8 cellular contexts compared by ENCODE assay signal in the genomic region with DNA sequence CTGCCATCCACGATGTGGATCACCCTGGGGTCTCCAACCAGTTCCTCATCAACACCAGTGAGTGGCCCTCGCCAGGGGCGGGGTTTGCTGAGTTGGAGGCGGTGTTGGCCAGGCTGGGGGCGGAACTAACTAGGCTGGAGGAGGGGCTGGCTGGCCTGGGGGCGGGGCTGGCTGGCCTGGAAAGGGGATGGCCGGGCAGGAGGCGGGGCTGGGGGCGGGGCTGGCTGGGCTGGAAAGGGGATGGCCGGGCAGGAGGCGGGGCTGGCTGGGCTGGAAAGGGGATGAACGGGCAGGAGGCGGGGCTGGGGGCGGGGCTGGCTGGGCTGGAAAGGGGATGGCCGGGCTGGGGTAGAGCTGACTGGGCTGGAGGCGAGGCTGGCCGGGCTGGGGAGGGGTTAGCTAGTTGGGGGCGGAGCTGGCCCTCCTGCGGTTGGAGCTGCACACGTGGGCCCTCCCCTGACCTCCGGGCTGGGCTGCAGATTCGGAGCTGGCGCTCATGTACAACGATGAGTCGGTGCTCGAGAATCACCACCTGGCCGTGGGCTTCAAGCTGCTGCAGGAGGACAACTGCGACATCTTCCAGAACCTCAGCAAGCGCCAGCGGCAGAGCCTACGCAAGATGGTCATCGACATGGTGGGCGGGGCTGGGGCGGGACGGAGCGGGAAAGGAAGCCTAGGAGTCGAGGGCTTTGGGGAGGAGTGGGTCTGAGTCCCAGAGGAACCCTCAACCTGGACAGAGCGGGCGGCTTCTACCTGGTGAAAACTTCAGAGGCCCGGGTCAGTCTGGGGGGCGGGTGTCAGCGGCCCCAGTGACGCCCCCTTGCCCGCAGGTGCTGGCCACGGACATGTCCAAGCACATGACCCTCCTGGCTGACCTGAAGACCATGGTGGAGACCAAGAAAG. TPM values are rescaled to one million over a fixed set of nuclear protein-coding genes. Genes with fewer than 3 reads are reported as not detected.
DNase-seq lines count a peak whose midpoint lies in the region; ATAC-seq, FAIRE-seq and TF ChIP-seq lines count a peak whose summit lies in the region.

No MANE protein-coding gene starts in this region.

- peak; percentile 75 for ATAC-seq in GM18505 (IDR thresholded peaks at IDR 0.05; ENCODE audit: unreplicated experiment)
- peak; percentile 65 for ATAC-seq in HG02970 (IDR thresholded peaks at IDR 0.05; ENCODE audit: low FRiP score, unreplicated experiment)

- H4K91ac ChIP-seq in H1 (replicated peaks; ENCODE audit: insufficient read length, low read length) (no peak overlapping the region), mesenchymal stem cell (ENCODE audit: low read length) (no peak overlapping the region)

- no peak for TF ChIP-seq CTCF in H1 (IDR thresholded peaks at IDR 0.05; ENCODE audit: control extremely low read depth in 1 of 3, insufficient read depth in 1 of 3, low read depth in 1 of 3, low read length in 3 of 3)

- TF ChIP-seq POLR2A in GM18505 (IDR thresholded peaks at IDR 0.05; ENCODE audit: borderline replicate concordance, extremely low read depth, insufficient read depth, insufficient read length): no peak
- TF ChIP-seq POLR2A in H1 (IDR thresholded peaks at IDR 0.05; ENCODE audit: control extremely low read depth in 1 of 2, low read depth in 2 of 2, low read length in 2 of 2): peak in 1 of 2 experiments; percentile 53; a peak in 1 of 3 replicates

- H3K56ac ChIP-seq in H1 (replicated peaks; ENCODE audit: insufficient read length, low read depth, low read length): no peak overlapping the region

- peak overlapping the region; percentile 99 for H2AFZ ChIP-seq in H1 (ENCODE audit: low read length)
- peak overlapping the region; percentile 81 for H2AFZ ChIP-seq in mesenchymal stem cell (ENCODE audit: low read depth, low read length)

- no peak overlapping the region for H2AK5ac ChIP-seq in H1 (ENCODE audit: low read depth, low read length)
- no peak overlapping the region for H2AK5ac ChIP-seq in mesenchymal stem cell (ENCODE audit: low read length, severe bottlenecking)

- H3K23ac ChIP-seq in H1 (ENCODE audit: insufficient read length): no peak overlapping the region
- no peak overlapping the region for H3K23ac ChIP-seq in mesenchymal stem cell (ENCODE audit: low read length in 2 of 2)

- POLR2A ChIA-PET in H1 (lab: Charles Lee; ENCODE audit: partially characterized antibody): interaction anchor here (0.6 to 1.0 kb wide), 2 partner anchors 18 to 91 kb away, joined by 3 read pairs; no protein-coding TSS in a partner anchor

- H2BK15ac ChIP-seq in H1 (ENCODE audit: low read length): peak overlapping the region; percentile 100
- H2BK15ac ChIP-seq in mesenchymal stem cell (ENCODE audit: low read depth, poor library complexity, severe bottlenecking): no peak overlapping the region

- no peaks in the 10 kb centered on the region; a peak in 1 of 8 replicates for H3K36me3 ChIP-seq in H1 (ENCODE audit: control insufficient read depth in 2 of 4, insufficient read depth in 4 of 4, low read length in 3 of 4)
- peaks cover 9 to 19% of the 10 kb centered on the region in 2 experiments for H3K36me3 ChIP-seq in mesenchymal stem cell (ENCODE audit: control insufficient read depth in 1 of 2, insufficient read depth in 2 of 2, low read depth in 1 of 2, low read length in 2 of 2)

- peak overlapping the region; percentile 83; the same call in 1 of the 2 replicates for H2BK5ac ChIP-seq in H1 (ENCODE audit: low read depth, low read length)
- no peak overlapping the region for H2BK5ac ChIP-seq in mesenchymal stem cell (ENCODE audit: low read depth, low read length, poor library complexity, severe bottlenecking)

- no peak overlapping the region for H2BK20ac ChIP-seq in H1 (ENCODE audit: low read length)

- no peaks in the 10 kb centered on the region for H3K79me2 ChIP-seq in H1 (ENCODE audit: control insufficient read depth in 1 of 2, insufficient read depth in 2 of 2, low read length in 2 of 2)

- H3K9me3 ChIP-seq in H1 (ENCODE audit: insufficient read depth in 2 of 2, low read depth in 1 of 2, low read length in 1 of 2) (no peaks in the 10 kb centered on the region), mesenchymal stem cell (ENCODE audit: control insufficient read depth, low read length) (no peaks in the 10 kb centered on the region)

- H3K79me1 ChIP-seq in H1 (ENCODE audit: low read depth, low read length) (no peaks in the 10 kb centered on the region), mesenchymal stem cell (replicated peaks; ENCODE audit: low read length, poor library complexity, severe bottlenecking) (no peaks in the 10 kb centered on the region)

- H3K14ac ChIP-seq in H1 (ENCODE audit: insufficient read length) (no peak overlapping the region), mesenchymal stem cell (ENCODE audit: low read length in 2 of 2) (no peak overlapping the region)

- no peak overlapping the region for H3K4ac ChIP-seq in H1 (replicated peaks; ENCODE audit: insufficient read length, low read depth, low read length)
- H3K4ac ChIP-seq in mesenchymal stem cell (ENCODE audit: low read depth in 1 of 2, low read length in 2 of 2): no peak overlapping the region

- DNase-seq in NCI-H748 treated with DMSO at 0.1 percent for 48 hours (lab: John Stamatoyannopoulos, UW) (peak; percentile 43), H1 (ENCODE audit: low read depth in 1 of 2, low spot score in 2 of 2) (peak; percentile 90 to 100), mesenchymal stem cell (peak; percentile 93), NCI-H524 treated with DMSO at 0.1 percent for 48 hours (lab: John Stamatoyannopoulos, UW) (no peak)
- peak; percentile 68 for DNase-seq in activated CD8-positive, alpha-beta memory T cell treated with anti-CD3 and anti-CD28 coated beads, Interleukin-2, amount 50 U/mL, for 1 hour (ENCODE audit: extremely low read depth)
- DNase-seq in stimulated activated CD8-positive, alpha-beta memory T cell treated with anti-CD3 and anti-CD28 coated beads, Interleukin-12 subunit alpha, Interleukin-12 subunit beta, amount 100 ng/mL, for 1 hour (ENCODE audit: low read depth): peak; percentile 67

- H4K20me1 ChIP-seq in H1 (replicated peaks in 1 of 2; ENCODE audit: control insufficient read depth in 1 of 2, insufficient read depth in 2 of 2, low read length in 2 of 2): no peaks in the 10 kb centered on the region

- H3K4me2 ChIP-seq in H1 (ENCODE audit: insufficient read depth in 1 of 2, low read depth in 2 of 2, low read length in 2 of 2): peak overlapping the region; percentile 88 to 99
- H3K4me2 ChIP-seq in mesenchymal stem cell (ENCODE audit: low read length, poor library complexity, severe bottlenecking): peak overlapping the region; percentile 98

- H3K27ac ChIP-seq in H1 (ENCODE audit: low read depth, low read length) (peak overlapping the region; percentile 66; the same call in 1 of the 2 replicates), mesenchymal stem cell (ENCODE audit: low read length, poor library complexity, severe bottlenecking) (no peak overlapping the region)

- H3K23me2 ChIP-seq in H1 (ENCODE audit: low read depth, low read length): peaks cover 6% of the 10 kb centered on the region; the same call in 1 of the 2 replicates

- H2BK120ac ChIP-seq in H1 (replicated peaks; ENCODE audit: low read depth, low read length) (no peak overlapping the region), mesenchymal stem cell (ENCODE audit: low read depth, low read length) (no peak overlapping the region)

- H3K27me3 ChIP-seq in H1 (replicated peaks in 1 of 4; ENCODE audit: control insufficient read depth in 3 of 4, extremely low read depth in 1 of 4, insufficient read depth in 3 of 4, low read length in 3 of 4) (peaks cover 0 to 5% (median 2%) of the 10 kb centered on the region in 4 experiments; a peak in 4 of 7 replicates), mesenchymal stem cell (ENCODE audit: control insufficient read depth in 1 of 2, insufficient read depth in 1 of 2, low read length in 2 of 2) (no peaks in the 10 kb centered on the region)

- peak overlapping the region; percentile 39 for H4K5ac ChIP-seq in H1 (ENCODE audit: insufficient read length, low read depth, low read length)

- H2BK12ac ChIP-seq in H1 (ENCODE audit: low read depth, low read length): peak overlapping the region; percentile 87; the same call in 1 of the 2 replicates
- peak overlapping the region in 1 of 2 experiments; percentile 57 for H2BK12ac ChIP-seq in mesenchymal stem cell (ENCODE audit: low read length in 2 of 2)

- TF ChIP-seq EP300 in H1 (IDR thresholded peaks at IDR 0.05; ENCODE audit: borderline replicate concordance in 1 of 2, low read depth in 2 of 2, low read length in 2 of 2): no peak

- peak overlapping the region; percentile 42 to 87 (median 56); a peak in 6 of 7 replicates for H3K9ac ChIP-seq in H1 (replicated peaks in 1 of 4; ENCODE audit: extremely low read depth in 1 of 4, low read depth in 3 of 4, low read length in 3 of 4)
- H3K9ac ChIP-seq in mesenchymal stem cell (ENCODE audit: low read length): no peak overlapping the region

- H3K4me1 ChIP-seq in H1 (replicated peaks in 1 of 4; ENCODE audit: control insufficient read depth in 3 of 4, insufficient read depth in 4 of 4, low read length in 3 of 4) (peaks cover 0 to 7% (median 2%) of the 10 kb centered on the region in 4 experiments; a peak in 6 of 7 replicates), mesenchymal stem cell (ENCODE audit: control insufficient read depth, insufficient read depth, low read depth, low read length) (peaks cover 9% of the 10 kb centered on the region)

- no peak overlapping the region; the same call in 1 of the 2 replicates for H4K8ac ChIP-seq in H1 (ENCODE audit: extremely low read depth, insufficient read depth, low read length)
- H4K8ac ChIP-seq in mesenchymal stem cell (ENCODE audit: low read length): no peak overlapping the region

- CTCF ChIA-PET in H1 (lab: Charles Lee; ENCODE audit: partially characterized antibody): interaction anchor here (2.3 kb wide), 1 partner anchor 17 kb away, joined by 9 read pairs; no protein-coding TSS in a partner anchor

- no peak for FAIRE-seq in H1 (lab: Jason Lieb, UNC)

- peak overlapping the region; percentile 83 for H3K18ac ChIP-seq in H1 (ENCODE audit: extremely low read depth, low read length)
- H3K18ac ChIP-seq in mesenchymal stem cell (ENCODE audit: low read depth in 1 of 2, low read length in 2 of 2): peak overlapping the region in 1 of 2 experiments; percentile 50

- 10% methylated on average over 22 of the region's 45 CpGs; no CpG with 5 or more reads in 1 of the 2 experiments for WGBS in H1 (ENCODE audit: extremely low coverage in 1 of 2, insufficient coverage in 1 of 2, insufficient read length in 1 of 2, insufficient replicate concordance in 2 of 2, low coverage in 1 of 2, low lambda C conversion rate in 2 of 2, missing lambda C conversion rate in 1 of 2), 2 experiments
- 13% methylated on average over 43 of the region's 45 CpGs for WGBS in mesenchymal stem cell

- peak overlapping the region; percentile 62 to 78 (median 72) for H3K4me3 ChIP-seq in H1 (ENCODE audit: extremely low read depth in 1 of 4, insufficient read depth in 2 of 4, low read depth in 3 of 4, low read length in 4 of 4)
- peak overlapping the region; percentile 45 to 61 for H3K4me3 ChIP-seq in mesenchymal stem cell (ENCODE audit: insufficient read depth in 1 of 2, low read depth in 1 of 2, low read length in 2 of 2)

- no peak for TF ChIP-seq RAD21 in H1 (IDR thresholded peaks at IDR 0.05 in 1 of 2, conservative IDR thresholded peaks at IDR 0.05 in 1 of 2; ENCODE audit: low read depth in 2 of 2, low read length in 2 of 2)

RNA-seq across cellular contexts. Expression of a gene that starts 41.0 kb away (rescaled TPM):
- total RNA-seq in H1 (2021; fragmentation: NEBNext Ultra II Directional; extraction: Animal tissue kit (Norgen Biotek cat#: 25700)): 4.4 and 5.0 TPM in 2 replicates
- polyA plus RNA-seq in H1 (2011; rRNA removed): 2.0 and 3.4 TPM in 2 replicates
- polyA plus RNA-seq in H1 (2011; cell fraction: cytosol; rRNA removed): 1.8 TPM
- 2.5 TPM for polyA plus RNA-seq in H1 (2011; cell fraction: nucleus; rRNA removed)
- 2.6 to 4.2 TPM (median 3.9 TPM) in 4 replicates for polyA plus RNA-seq in H1 (2012, experiment 1 of 2)
- polyA plus RNA-seq in H1 (2012, experiment 2 of 2): 3.2 TPM
- polyA plus RNA-seq in H1 (2013, experiment 1 of 2): 3.3 TPM
- polyA plus RNA-seq in H1 (2013, experiment 2 of 2): 3.4 TPM
- 2.8 and 3.4 TPM in 2 replicates for polyA minus RNA-seq in H1 (2011; rRNA and poly(A)+ RNA removed)
- 4.5 TPM for polyA minus RNA-seq in H1 (2011; cell fraction: cytosol; rRNA and poly(A)+ RNA removed)
- 2.3 TPM for polyA minus RNA-seq in H1 (2011; cell fraction: nucleus; rRNA and poly(A)+ RNA removed)
- 10.4 TPM for polyA plus RNA-seq in mesenchymal stem cell (2013, experiment 1 of 2)
- 10.3 TPM for polyA plus RNA-seq in mesenchymal stem cell (2013, experiment 2 of 2)

RNA-seq across cellular contexts. Expression of a gene that starts 41.9 kb away (rescaled TPM):
- 80.6 and 82.0 TPM in 2 replicates for total RNA-seq in H1 (2021; fragmentation: NEBNext Ultra II Directional; extraction: Animal tissue kit (Norgen Biotek cat#: 25700))
- 106 and 117 TPM in 2 replicates for polyA plus RNA-seq in H1 (2011; rRNA removed)
- 81.3 TPM for polyA plus RNA-seq in H1 (2011; cell fraction: cytosol; rRNA removed)
- polyA plus RNA-seq in H1 (2011; cell fraction: nucleus; rRNA removed): 97.7 TPM
- polyA plus RNA-seq in H1 (2012, experiment 1 of 2): 81.4 to 108 TPM (median 98.2 TPM) in 4 replicates
- 70.3 TPM for polyA plus RNA-seq in H1 (2012, experiment 2 of 2)
- 39.6 TPM for polyA plus RNA-seq in H1 (2013, experiment 1 of 2)
- polyA plus RNA-seq in H1 (2013, experiment 2 of 2): 36.8 TPM
- polyA minus RNA-seq in H1 (2011; rRNA and poly(A)+ RNA removed): 139 and 176 TPM in 2 replicates
- polyA minus RNA-seq in H1 (2011; cell fraction: cytosol; rRNA and poly(A)+ RNA removed): 86.8 TPM
- 53.1 TPM for polyA minus RNA-seq in H1 (2011; cell fraction: nucleus; rRNA and poly(A)+ RNA removed)
- polyA plus RNA-seq in mesenchymal stem cell (2013, experiment 1 of 2): 40.1 TPM
- polyA plus RNA-seq in mesenchymal stem cell (2013, experiment 2 of 2): 37.6 TPM

RNA-seq across cellular contexts. Expression of a gene that starts 55.9 kb away (rescaled TPM):
- 8.6 and 8.7 TPM in 2 replicates for total RNA-seq in H1 (2021; fragmentation: NEBNext Ultra II Directional; extraction: Animal tissue kit (Norgen Biotek cat#: 25700))
- polyA plus RNA-seq in H1 (2011; rRNA removed): 2.4 and 3.6 TPM in 2 replicates
- polyA plus RNA-seq in H1 (2011; cell fraction: cytosol; rRNA removed): 2.7 TPM
- polyA plus RNA-seq in H1 (2011; cell fraction: nucleus; rRNA removed): 2.3 TPM
- 2.7 to 3.3 TPM (median 2.9 TPM) in 4 replicates for polyA plus RNA-seq in H1 (2012, experiment 1 of 2)
- 2.2 TPM for polyA plus RNA-seq in H1 (2012, experiment 2 of 2)
- 14.0 TPM for polyA plus RNA-seq in H1 (2013, experiment 1 of 2)
- 16.1 TPM for polyA plus RNA-seq in H1 (2013, experiment 2 of 2)
- polyA minus RNA-seq in H1 (2011; rRNA and poly(A)+ RNA removed): 0.46 and 0.63 TPM in 2 replicates
- polyA minus RNA-seq in H1 (2011; cell fraction: cytosol; rRNA and poly(A)+ RNA removed): 1.8 TPM
- polyA minus RNA-seq in H1 (2011; cell fraction: nucleus; rRNA and poly(A)+ RNA removed): 2.0 TPM
- polyA plus RNA-seq in mesenchymal stem cell (2013, experiment 1 of 2): 5.2 TPM
- polyA plus RNA-seq in mesenchymal stem cell (2013, experiment 2 of 2): 5.2 TPM

RNA-seq across cellular contexts. Expression of a gene that starts 58.0 kb away (rescaled TPM):
- total RNA-seq in H1 (2021; fragmentation: NEBNext Ultra II Directional; extraction: Animal tissue kit (Norgen Biotek cat#: 25700)): 162 and 164 TPM in 2 replicates
- 181 and 285 TPM in 2 replicates for polyA plus RNA-seq in H1 (2011; rRNA removed)
- polyA plus RNA-seq in H1 (2011; cell fraction: cytosol; rRNA removed): 404 TPM
- polyA plus RNA-seq in H1 (2011; cell fraction: nucleus; rRNA removed): 587 TPM
- 155 to 277 TPM (median 276 TPM) in 4 replicates for polyA plus RNA-seq in H1 (2012, experiment 1 of 2)
- polyA plus RNA-seq in H1 (2012, experiment 2 of 2): 150 TPM
- 155 TPM for polyA plus RNA-seq in H1 (2013, experiment 1 of 2)
- 145 TPM for polyA plus RNA-seq in H1 (2013, experiment 2 of 2)
- 66.0 and 91.9 TPM in 2 replicates for polyA minus RNA-seq in H1 (2011; rRNA and poly(A)+ RNA removed)
- 104 TPM for polyA minus RNA-seq in H1 (2011; cell fraction: cytosol; rRNA and poly(A)+ RNA removed)
- 73.2 TPM for polyA minus RNA-seq in H1 (2011; cell fraction: nucleus; rRNA and poly(A)+ RNA removed)
- polyA plus RNA-seq in mesenchymal stem cell (2013, experiment 1 of 2): 163 TPM
- 156 TPM for polyA plus RNA-seq in mesenchymal stem cell (2013, experiment 2 of 2)
